Comparison of ENCODE assay signal across 9 cellular contexts in the genomic region with DNA sequence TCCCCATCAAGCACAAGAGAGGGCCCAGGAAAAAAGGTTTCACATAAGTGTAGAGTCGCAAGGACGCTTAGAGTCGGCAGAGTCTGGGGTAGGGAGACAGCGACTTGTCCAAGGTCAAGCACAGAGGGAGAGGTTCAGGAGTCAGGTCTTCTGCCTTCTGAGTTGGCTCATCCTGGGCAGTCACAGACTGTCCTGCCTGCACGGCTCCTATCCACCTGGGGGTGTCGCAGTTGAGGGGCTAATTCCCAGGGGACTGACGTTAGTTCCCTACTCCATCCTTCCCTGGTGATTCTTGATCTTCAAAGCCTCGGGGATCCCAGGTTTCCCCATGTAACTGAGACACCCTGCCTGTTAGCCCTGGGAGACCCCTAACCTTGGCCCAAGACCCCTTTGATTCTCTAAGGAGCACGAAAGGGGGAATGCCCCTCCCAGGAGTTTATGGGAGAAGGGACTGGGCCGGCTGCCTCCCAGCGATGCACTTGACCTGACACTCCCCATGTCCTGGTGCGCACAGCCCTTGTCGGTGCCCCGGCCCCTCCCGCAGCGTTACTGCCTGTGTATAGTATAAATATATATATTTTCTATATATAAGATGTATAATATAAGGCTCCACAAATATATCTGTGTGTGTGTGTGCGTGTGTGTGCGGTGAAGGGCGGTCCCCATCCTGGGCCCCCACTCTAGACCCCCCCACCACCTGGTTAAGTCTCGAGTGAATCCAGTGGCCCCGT. TPM values are rescaled to one million over a fixed set of nuclear protein-coding genes. Genes with fewer than 3 reads are reported as not detected.
DNase-seq lines count a peak whose midpoint lies in the region; ATAC-seq and TF ChIP-seq lines count a peak whose summit lies in the region.
"Had no signal": no experiment of that assay in that cellular context is flagged by ENCODE, and none has a peak within 500 bp of the region (broad histone marks: within the 10 kb centered on the region; RNA-seq: fewer than 3 reads in every experiment).

No MANE protein-coding gene starts in this region.

- DNase-seq in NCI-H2227 (lab: John Stamatoyannopoulos, UW; ENCODE audit: unreplicated experiment) (peak; percentile 32), NCI-H2227 treated with DMSO at 0.1 percent for 48 hours (lab: John Stamatoyannopoulos, UW) (no peak), NCI-H82 (lab: John Stamatoyannopoulos, UW) (peak; percentile 84), erythroblast (lab: John Stamatoyannopoulos, UW) (peak; percentile 28 to 34), retinal pigment epithelial cell (ENCODE audit: low read depth) (no peak), SHP77 treated with DMSO at 0.1 percent for 48 hours (lab: John Stamatoyannopoulos, UW) (no peak), mesenteric fat pad (ENCODE audit: low spot score) (no peak)
- DNase-seq: CD4-positive, alpha-beta T cell had no signal

- no peak for ATAC-seq in HG03469 (IDR thresholded peaks at IDR 0.05; ENCODE audit: unreplicated experiment)

- no peak overlapping the region for H3K4me3 ChIP-seq in retinal pigment epithelial cell (ENCODE audit: low read length)

- TF ChIP-seq POLR2A in erythroblast (IDR thresholded peaks at IDR 0.05; ENCODE audit: low read length) = no peak

- TF ChIP-seq CTCF in retinal pigment epithelial cell (conservative IDR thresholded peaks at IDR 0.05; ENCODE audit: low read depth, low read length) = peak; percentile 71

RNA-seq across cellular contexts. Expression of gene TAB1, which starts 14.7 kb away (rescaled TPM):
- 14.8 TPM for total RNA-seq in mesenteric fat pad

RNA-seq across cellular contexts. Expression of gene SYNGR1, which starts 35.1 kb away (rescaled TPM):
- total RNA-seq in mesenteric fat pad = 10.8 TPM

Comparison
In these comparisons a context has a peak if more than half of its experiments do, and no peak if none do; other contexts are left out.
1. DNase-seq: peak in NCI-H2227 (single experiment), NCI-H82 (single experiment) and erythroblast (2 of 2); none in NCI-H2227 treated with DMSO at 0.1 percent for 48 hours (single experiment), retinal pigment epithelial cell (single experiment), SHP77 treated with DMSO at 0.1 percent for 48 hours (single experiment) and mesenteric fat pad (single experiment).